ENCODE assay signal across 10 cellular contexts in genomic region chr2:164542584-164543021, GRCh38.
DNase-seq lines count a peak whose midpoint lies in the region; ATAC-seq and TF ChIP-seq lines count a peak whose summit lies in the region.
"Had no signal": no experiment of that assay in that cellular context is flagged by ENCODE, and none has a peak within 500 bp of the region (broad histone marks: within the 10 kb centered on the region; RNA-seq: fewer than 3 reads in every experiment).

No MANE protein-coding gene starts in this region.

- intact Hi-C loops in mucosa of descending colon (cut with DNase I, micrococcal nuclease), result no loop called here

- DNase-seq in GM04503 (ENCODE audit: low read depth) (peak; percentile 44), NCI-H2171 (lab: John Stamatoyannopoulos, UW) (peak; percentile 30), brain pericyte (ENCODE audit: low read depth, low spot score) (peak; percentile 12), mucosa of descending colon (no peak), DMS79 (lab: John Stamatoyannopoulos, UW) (no peak), SIG-M5 (lab: John Stamatoyannopoulos, UW) (no peak)
- DNase-seq in stimulated activated CD4-positive, alpha-beta T cell treated with anti-CD3 and anti-CD28 coated beads, Interleukin-1b, Interleukin-23, amount 100 ng/mL, for 48 hours, result no peak
- DNase-seq: nucleus accumbens, uterus had no signal

- H3K4me3 ChIP-seq in mucosa of descending colon, result no peak overlapping the region
- H3K4me3 ChIP-seq: uterus had no signal

- ATAC-seq in mucosa of descending colon (peak; percentile 38), GM19328 (IDR thresholded peaks at IDR 0.05; ENCODE audit: unreplicated experiment) (no peak)

- no peaks in the 10 kb centered on the region for H3K9me3 ChIP-seq in mucosa of descending colon
- H3K9me3 ChIP-seq: uterus had no signal

- no peaks in the 10 kb centered on the region for H3K36me3 ChIP-seq in mucosa of descending colon (ENCODE audit: low read depth)
- H3K36me3 ChIP-seq: uterus had no signal

- no peaks in the 10 kb centered on the region for H3K4me1 ChIP-seq in mucosa of descending colon (ENCODE audit: low read depth)
- H3K4me1 ChIP-seq: uterus had no signal

- TF ChIP-seq CTCF in mucosa of descending colon (IDR thresholded peaks at IDR 0.05), result no peak

Comparison
In these comparisons a context has a peak if more than half of its experiments do, and no peak if none do; other contexts are left out.
1. DNase-seq: peak in GM04503 (single experiment), NCI-H2171 (single experiment) and brain pericyte (single experiment); none in mucosa of descending colon (0 of 3), DMS79 (single experiment), stimulated activated CD4-positive, alpha-beta T cell treated with anti-CD3 and anti-CD28 coated beads, Interleukin-1b, Interleukin-23, amount 100 ng/mL, for 48 hours (single experiment) and SIG-M5 (single experiment).